9 cellular contexts compared by ENCODE assay signal in the genomic region with DNA sequence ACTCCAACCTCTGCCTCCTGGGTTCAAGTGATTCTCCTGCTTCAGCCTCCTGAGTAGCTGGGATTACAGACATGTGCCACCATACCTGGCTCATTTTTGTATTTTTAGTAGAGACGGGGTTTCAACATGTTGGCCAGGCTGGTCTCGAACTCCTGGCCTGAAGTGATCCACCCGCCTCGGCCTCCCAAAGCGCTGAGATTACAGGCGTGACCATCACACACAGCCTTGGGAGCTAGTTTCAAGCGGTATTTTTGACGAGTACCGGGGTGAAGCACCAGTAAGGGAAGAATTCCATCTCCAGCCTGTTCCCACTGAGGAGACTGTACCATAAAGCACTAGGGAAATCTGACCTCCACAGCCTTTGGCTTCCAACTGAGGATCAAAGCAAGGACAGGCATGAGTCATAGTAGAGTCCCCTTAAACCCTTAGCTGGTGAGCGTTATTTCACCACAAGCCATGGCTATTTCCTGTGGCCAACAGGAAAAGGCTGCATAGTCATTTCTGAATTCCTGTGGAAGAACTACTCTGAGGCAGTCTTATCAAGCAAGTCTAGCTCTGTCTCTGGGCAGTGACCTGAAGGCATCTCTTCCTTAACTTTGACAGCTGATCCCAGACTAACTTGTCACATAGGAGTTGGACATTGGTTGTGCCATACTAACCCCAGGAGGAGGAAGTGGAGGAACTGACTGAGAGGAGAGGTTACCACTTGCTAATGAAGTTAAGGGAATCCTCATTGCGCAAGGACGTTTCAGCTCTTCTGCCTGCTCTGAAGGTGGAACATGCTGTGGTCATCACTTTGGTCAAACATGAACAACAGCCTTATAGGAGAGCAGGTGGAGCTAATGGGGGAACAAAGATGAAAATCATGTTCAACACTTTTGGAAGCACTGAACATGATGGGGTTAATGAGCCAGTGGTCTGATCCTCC.
DNase-seq lines count a peak whose midpoint lies in the region; ATAC-seq and TF ChIP-seq lines count a peak whose summit lies in the region.
"Had no signal": no experiment of that assay in that cellular context is flagged by ENCODE, and none has a peak within 500 bp of the region (broad histone marks: within the 10 kb centered on the region; RNA-seq: fewer than 3 reads in every experiment).

No MANE protein-coding gene starts in this region.

- H2AFZ ChIP-seq in ACC112 (ENCODE audit: low read length, unreplicated experiment) (peak overlapping the region; percentile 47), HCT116 (ENCODE audit: low read depth, low read length, poor library complexity, severe bottlenecking) (no peak overlapping the region)

- no peak for TF ChIP-seq POLR2A in HCT116 (IDR thresholded peaks at IDR 0.05; ENCODE audit: borderline replicate concordance, extremely low read depth, insufficient read depth, insufficient read length)
- no peak for TF ChIP-seq POLR2A in Peyer's patch (IDR thresholded peaks at IDR 0.05)

- RAD21 ChIA-PET in HCT116 (lab: Charles Lee; ENCODE audit: low non-redundant PET in 1 of 2, low total read pairs in 2 of 2, uncharacterized antibody in 2 of 2, unreplicated experiment in 2 of 2): interaction anchor here in 1 of 2 experiments (0.6 kb wide), 1 partner anchor 14 kb away, joined by 3 read pairs; no protein-coding TSS in a partner anchor

- no peak for TF ChIP-seq RAD21 in HCT116 (IDR thresholded peaks at IDR 0.05; ENCODE audit: low read depth)

- BruUV-seq in HCT116 (replicated peaks; lab: Mats Ljungman, UMichigan): no TSS peak

- no peak for TF ChIP-seq CTCF in HCT116 (IDR thresholded peaks at IDR 0.05 in 2 of 3, conservative IDR thresholded peaks at IDR 0.05 in 1 of 3; ENCODE audit: borderline replicate concordance in 1 of 3, insufficient read depth in 1 of 3, low read depth in 2 of 3, low read length in 2 of 3)
- TF ChIP-seq CTCF in foreskin keratinocyte (conservative IDR thresholded peaks at IDR 0.05): no peak
- no peak for TF ChIP-seq CTCF in Peyer's patch (IDR thresholded peaks at IDR 0.05)

- H3K36me3 ChIP-seq in ACC112 (ENCODE audit: insufficient read depth, low read length): no peaks in the 10 kb centered on the region
- H3K36me3 ChIP-seq in HCT116 (ENCODE audit: control insufficient read depth in 1 of 2, insufficient read depth in 2 of 2, low read length in 2 of 2): no peaks in the 10 kb centered on the region
- no peaks in the 10 kb centered on the region for H3K36me3 ChIP-seq in Peyer's patch

- H3K79me2 ChIP-seq in ACC112 (ENCODE audit: control insufficient read depth, insufficient read depth, low read length, unreplicated experiment) (no peaks in the 10 kb centered on the region), HCT116 (ENCODE audit: insufficient read depth, low read length) (no peaks in the 10 kb centered on the region)

- H3K27me3 ChIP-seq in ACC112 (ENCODE audit: insufficient read depth, low read length): no peaks in the 10 kb centered on the region
- H3K27me3 ChIP-seq in HCT116 (ENCODE audit: insufficient read depth, low read length): no peaks in the 10 kb centered on the region
- H3K27me3 ChIP-seq in foreskin keratinocyte: no peaks in the 10 kb centered on the region
- H3K27me3 ChIP-seq in Peyer's patch: no peaks in the 10 kb centered on the region

- H3K27ac ChIP-seq in ACC112 (ENCODE audit: low read depth, low read length) (peak overlapping the region; percentile 82), HCT116 (ENCODE audit: low read depth, low read length) (no peak overlapping the region), foreskin keratinocyte (no peak overlapping the region), Peyer's patch (peak overlapping the region in 1 of 4 donors; percentile 32)

- intact Hi-C loops in HCT116 (cut with micrococcal nuclease): loop anchor here (2.0 kb wide), 2 partner anchors 141 to 369 kb away; no protein-coding TSS in a partner anchor

- H3K4me1 ChIP-seq in ACC112 (ENCODE audit: control insufficient read depth, insufficient read depth, low read length, unreplicated experiment) (peaks cover 35% of the 10 kb centered on the region), HCT116 (ENCODE audit: control insufficient read depth in 1 of 2, insufficient read depth in 2 of 2, low read length in 2 of 2) (peaks cover 8 to 29% of the 10 kb centered on the region in 2 experiments), foreskin keratinocyte (peaks cover 18% of the 10 kb centered on the region), Peyer's patch (peaks cover 0 to 1% (median 0%) of the 10 kb centered on the region in 4 donors)

- H3K9me3 ChIP-seq in HCT116 (ENCODE audit: control insufficient read depth in 1 of 2, insufficient read depth in 1 of 2, low read depth in 1 of 2, low read length in 2 of 2): no peaks in the 10 kb centered on the region
- no peaks in the 10 kb centered on the region for H3K9me3 ChIP-seq in Peyer's patch

- peak overlapping the region; percentile 67 for H3K4me2 ChIP-seq in HCT116 (ENCODE audit: low read length)

- ATAC-seq in HCT116 (peak; percentile 70), foreskin keratinocyte (peak; percentile 4)
- ATAC-seq: T-cell had no signal

- CTCF ChIA-PET in HCT116 (lab: Charles Lee): interaction anchor here (0.7 to 1.9 kb wide), 4 partner anchors 9 to 500 kb away, joined by 3 to 5 read pairs (median 4); no protein-coding TSS in a partner anchor

- H3K4me3 ChIP-seq in ACC112 (ENCODE audit: low read depth, low read length) (peak overlapping the region; percentile 40; the same call in 1 of the 2 replicates), HCT116 (replicated peaks in 1 of 2; ENCODE audit: low read depth in 1 of 2, low read length in 2 of 2) (peak overlapping the region in 1 of 2 experiments; percentile 10; a peak in 1 of 4 replicates), Peyer's patch (no peak overlapping the region)

- no peaks in the 10 kb centered on the region for H3K9me2 ChIP-seq in HCT116 (ENCODE audit: insufficient read depth)

- POLR2A ChIA-PET in HCT116 (lab: Charles Lee): interaction anchor here (1.1 kb wide), 1 partner anchor 9 kb away, joined by 3 read pairs; no protein-coding TSS in a partner anchor

- no peak overlapping the region for H3K9ac ChIP-seq in HCT116 (ENCODE audit: low read length)

- no peaks in the 10 kb centered on the region for H4K20me1 ChIP-seq in HCT116 (ENCODE audit: insufficient read depth)

- DNase-seq in HCT116 (ENCODE audit: low read depth, low spot score) (peak; percentile 40), SKM-1 (lab: John Stamatoyannopoulos, UW; ENCODE audit: unreplicated experiment) (peak; percentile 98), foreskin keratinocyte (peak; percentile 53 to 78), Peyer's patch (no peak), NCI-H2196 (lab: John Stamatoyannopoulos, UW; ENCODE audit: unreplicated experiment) (no peak), hippocampal formation (lab: John Stamatoyannopoulos, UW) (no peak), kidney glomerular epithelial cell (lab: John Stamatoyannopoulos, UW) (no peak)
- DNase-seq: T-cell had no signal

TF ChIP-seq in HCT116, 20 proteins besides CTCF, POLR2A, EP300 and RAD21 (continues in another document):
- TF ChIP-seq JUND (IDR thresholded peaks at IDR 0.05): peak; percentile 46; the same call in 1 of the 2 replicates
- TF ChIP-seq EZH2phosphoT487 (IDR thresholded peaks at IDR 0.05; ENCODE audit: borderline replicate concordance): no peak
- TF ChIP-seq CBX3 (IDR thresholded peaks at IDR 0.05; ENCODE audit: low read depth): peak; percentile 30; the same call in 1 of the 2 replicates
- TF ChIP-seq TCF7L2 (IDR thresholded peaks at IDR 0.05; ENCODE audit: borderline replicate concordance, extremely low read depth, insufficient read depth, insufficient read length): peak; percentile 93
- TF ChIP-seq, protein P1, sequence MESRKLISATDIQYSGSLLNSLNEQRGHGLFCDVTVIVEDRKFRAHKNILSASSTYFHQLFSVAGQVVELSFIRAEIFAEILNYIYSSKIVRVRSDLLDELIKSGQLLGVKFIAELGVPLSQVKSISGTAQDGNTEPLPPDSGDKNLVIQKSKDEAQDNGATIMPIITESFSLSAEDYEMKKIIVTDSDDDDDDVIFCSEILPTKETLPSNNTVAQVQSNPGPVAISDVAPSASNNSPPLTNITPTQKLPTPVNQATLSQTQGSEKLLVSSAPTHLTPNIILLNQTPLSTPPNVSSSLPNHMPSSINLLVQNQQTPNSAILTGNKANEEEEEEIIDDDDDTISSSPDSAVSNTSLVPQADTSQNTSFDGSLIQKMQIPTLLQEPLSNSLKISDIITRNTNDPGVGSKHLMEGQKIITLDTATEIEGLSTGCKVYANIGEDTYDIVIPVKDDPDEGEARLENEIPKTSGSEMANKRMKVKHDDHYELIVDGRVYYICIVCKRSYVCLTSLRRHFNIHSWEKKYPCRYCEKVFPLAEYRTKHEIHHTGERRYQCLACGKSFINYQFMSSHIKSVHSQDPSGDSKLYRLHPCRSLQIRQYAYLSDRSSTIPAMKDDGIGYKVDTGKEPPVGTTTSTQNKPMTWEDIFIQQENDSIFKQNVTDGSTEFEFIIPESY (IDR thresholded peaks at IDR 0.05; ENCODE audit: extremely low read depth, insufficient replicate concordance, low read length): no peak
- no peak for TF ChIP-seq ELF1 (IDR thresholded peaks at IDR 0.05; ENCODE audit: borderline replicate concordance, low read depth)
- TF ChIP-seq, protein P2, sequence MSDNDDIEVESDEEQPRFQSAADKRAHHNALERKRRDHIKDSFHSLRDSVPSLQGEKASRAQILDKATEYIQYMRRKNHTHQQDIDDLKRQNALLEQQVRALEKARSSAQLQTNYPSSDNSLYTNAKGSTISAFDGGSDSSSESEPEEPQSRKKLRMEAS (IDR thresholded peaks at IDR 0.05): no peak
- no peak for TF ChIP-seq EGR1 (IDR thresholded peaks at IDR 0.05; ENCODE audit: low read depth)

Comparison
In these comparisons a context has a peak if more than half of its experiments do, and no peak if none do; other contexts are left out.
1. DNase-seq: peak in HCT116 (single experiment), SKM-1 (single experiment) and foreskin keratinocyte (2 of 2); none in Peyer's patch (0 of 3), NCI-H2196 (single experiment), hippocampal formation (0 of 2) and kidney glomerular epithelial cell (single experiment).